24 cellular contexts compared by ENCODE assay signal in the genomic region with DNA sequence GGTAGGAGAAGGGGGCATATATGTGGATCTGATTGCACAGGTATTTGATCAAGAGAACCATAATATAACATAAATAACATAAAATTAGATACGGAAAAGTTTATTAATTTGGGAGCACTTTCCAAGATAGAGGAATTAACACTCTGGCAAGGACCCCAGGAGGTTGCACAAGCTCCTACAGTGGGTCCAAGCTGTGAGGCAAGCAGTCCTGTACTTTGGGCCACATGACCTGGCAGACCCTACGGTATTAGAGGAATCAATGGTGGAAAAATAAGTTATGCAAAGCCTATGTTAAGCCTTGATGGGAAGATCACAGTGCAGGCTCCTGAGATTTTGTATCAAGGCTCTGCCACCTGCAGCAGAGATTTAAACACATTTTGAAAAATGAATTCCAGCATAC.
"Had no signal": no experiment of that assay in that cellular context is flagged by ENCODE, and none has a peak within 500 bp of the region (broad histone marks: within the 10 kb centered on the region; RNA-seq: fewer than 3 reads in every experiment).

No MANE protein-coding gene starts in this region.

- H3K9me3 ChIP-seq: body of pancreas, mucosa of descending colon, stomach, suprapubic skin, transverse colon had no signal

- DNase-seq: activated CD4-positive, alpha-beta T cell treated with anti-CD3 and anti-CD28 coated beads for 36 hours; activated CD4-positive, alpha-beta T cell treated with anti-CD3 and anti-CD28 coated beads, Interleukin-2, amount 50 U/mL, for 4 hours; activated CD4-positive, CD25-positive, alpha-beta regulatory T cell; activated naive CD4-positive, alpha-beta T cell; activated T-cell treated with anti-CD3 and anti-CD28 coated beads for 4 hours; activated T-cell treated with anti-CD3 and anti-CD28 coated beads, Interleukin-2, amount 50 U/mL, for 72 hours; anterior cingulate cortex; body of pancreas; dorsolateral prefrontal cortex; effector memory CD4-positive, alpha-beta T cell; head of caudate nucleus; hippocampal formation; left colon; mucosa of descending colon; posterior cingulate gyrus; stimulated activated CD4-positive, alpha-beta T cell treated with anti-CD3 and anti-CD28 coated beads, Interleukin-1b, Interleukin-23, amount 100 ng/mL, for 48 hours; stimulated activated naive B cell treated with anti-CD40 and anti-IgM and Interleukin-4, amounts not matched to agents 10 μg/mL and 1 μg/mL and 100 μg/mL, for 72 hours; stomach; T-helper 1 cell; transverse colon had no signal

- H3K27me3 ChIP-seq: body of pancreas, dorsolateral prefrontal cortex, stomach, suprapubic skin, transverse colon had no signal

- ATAC-seq: activated CD4-positive, alpha-beta T cell treated with anti-CD3 and anti-CD28 coated beads for 36 hours; activated naive CD4-positive, alpha-beta T cell treated with anti-CD3 and anti-CD28 coated beads, Interleukin-2, amount 50 U/mL, for 72 hours; activated T-cell treated with anti-CD3 and anti-CD28 coated beads, Interleukin-2, amount 50 U/mL, for 72 hours; body of pancreas; left colon; mucosa of descending colon; stimulated activated naive B cell treated with anti-CD40 and anti-IgM and Interleukin-4, amounts not matched to agents 10 μg/mL and 1 μg/mL and 100 μg/mL, for 72 hours had no signal

- H3K36me3 ChIP-seq: stomach, suprapubic skin, transverse colon had no signal

- H3K4me3 ChIP-seq: body of pancreas, coronary artery, dorsolateral prefrontal cortex, mucosa of descending colon, smooth muscle cell, stomach, suprapubic skin, transverse colon had no signal

- H3K27ac ChIP-seq: body of pancreas, coronary artery, dorsolateral prefrontal cortex, stomach, suprapubic skin, transverse colon had no signal

- H3K4me1 ChIP-seq: body of pancreas, stomach, suprapubic skin, transverse colon had no signal

- H3K4me2 ChIP-seq: smooth muscle cell had no signal
